ENCODE assay signal across 24 cellular contexts in the genomic region with DNA sequence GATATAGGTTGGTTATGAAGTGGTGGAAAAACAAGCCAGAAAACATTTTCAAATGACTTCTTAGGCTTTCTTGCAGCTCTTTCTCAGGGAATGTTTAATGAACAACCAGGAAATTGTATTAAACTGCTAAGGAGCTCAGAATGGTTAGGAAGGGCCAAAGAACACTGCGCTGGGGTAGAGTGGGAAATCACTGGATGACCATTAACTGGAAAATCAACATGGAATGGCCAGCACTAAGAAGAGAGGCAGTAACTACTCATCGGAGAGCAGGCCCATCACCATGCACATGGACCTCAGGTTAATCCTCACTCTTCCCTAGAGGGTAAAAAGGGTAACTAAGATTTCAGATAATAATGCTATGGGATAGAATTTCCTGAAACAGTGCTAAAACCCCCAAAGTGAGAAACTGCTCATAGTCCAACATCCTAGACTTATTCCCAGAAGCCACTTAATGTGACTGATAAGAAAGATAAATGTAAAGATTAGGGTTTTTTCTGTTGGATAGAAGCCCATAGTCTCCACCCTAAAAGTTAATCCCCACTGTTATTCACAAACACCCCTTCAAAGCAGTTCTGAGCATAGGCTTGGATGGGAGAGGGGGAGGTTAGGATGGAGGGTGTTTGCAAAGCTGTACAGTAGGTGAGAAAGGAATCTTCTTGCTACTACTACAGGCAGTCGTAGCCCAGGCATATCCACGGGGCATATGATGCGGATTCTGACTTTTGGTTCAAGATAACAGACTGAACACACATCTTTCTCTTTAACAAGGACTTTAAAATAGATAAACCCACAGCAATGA.
"Had no signal": no experiment of that assay in that cellular context is flagged by ENCODE, and none has a peak within 500 bp of the region (broad histone marks: within the 10 kb centered on the region; RNA-seq: fewer than 3 reads in every experiment).

No MANE protein-coding gene starts in this region.

- H3K36me3 ChIP-seq: brain microvascular endothelial cell, cardiac muscle cell, MG63 had no signal

- H3K27me3 ChIP-seq: brain microvascular endothelial cell, cardiac muscle cell, MG63 had no signal

- ATAC-seq: activated CD8-positive, alpha-beta T cell treated with anti-CD3 and anti-CD28 coated beads, Interleukin-2, amount 10 ng/mL, durations not matched to agents 7 days and 5 days; activated T-helper 17 cell treated with anti-CD3 and anti-CD28 coated beads, Interleukin-2, amount 50 U/mL, for 72 hours; PC-3 had no signal

- H3K27ac ChIP-seq: brain microvascular endothelial cell, cardiac muscle cell had no signal

- DNase-seq: activated CD4-positive, alpha-beta T cell treated with anti-CD3 and anti-CD28 coated beads for 48 hours; activated CD4-positive, alpha-beta T cell treated with anti-CD3 and anti-CD28 coated beads, Interleukin-2, amount 50 U/mL, for 4 hours; activated CD4-positive, CD25-positive, alpha-beta regulatory T cell treated with anti-CD3 and anti-CD28 coated beads, Interleukin-2, amount 50 U/mL, for 72 hours; activated CD8-positive, alpha-beta memory T cell treated with anti-CD3 and anti-CD28 coated beads, Interleukin-2, amount 50 U/mL, for 48 hours; activated CD8-positive, alpha-beta T cell treated with anti-CD3 and anti-CD28 coated beads, Interleukin-2, amount 10 ng/mL, durations not matched to agents 7 days and 5 days; activated gamma-delta T cell; activated naive CD4-positive, alpha-beta T cell treated with anti-CD3 and anti-CD28 coated beads for 36 hours; activated naive CD8-positive, alpha-beta T cell treated with anti-CD3 and anti-CD28 coated beads for 36 hours; activated T-cell treated with anti-CD3 and anti-CD28 coated beads, Interleukin-2, amount 50 U/mL, for 1 hour; brain microvascular endothelial cell; cerebellar nuclear complex; MG63; MV-4-11; NCI-H1092 treated with DMSO at 0.1 percent for 48 hours; NCI-H1417 treated with DMSO at 0.1 percent for 48 hours; NCI-H2029; NCI-H2107; NCI-H226; NCI-H526; NCI-H774; PC-3; SHP77 treated with DMSO at 0.1 percent for 48 hours had no signal

- H3K4me3 ChIP-seq: cardiac muscle cell, MG63 had no signal
